ENCODE assay signal across 1 cellular context in the genomic region with DNA sequence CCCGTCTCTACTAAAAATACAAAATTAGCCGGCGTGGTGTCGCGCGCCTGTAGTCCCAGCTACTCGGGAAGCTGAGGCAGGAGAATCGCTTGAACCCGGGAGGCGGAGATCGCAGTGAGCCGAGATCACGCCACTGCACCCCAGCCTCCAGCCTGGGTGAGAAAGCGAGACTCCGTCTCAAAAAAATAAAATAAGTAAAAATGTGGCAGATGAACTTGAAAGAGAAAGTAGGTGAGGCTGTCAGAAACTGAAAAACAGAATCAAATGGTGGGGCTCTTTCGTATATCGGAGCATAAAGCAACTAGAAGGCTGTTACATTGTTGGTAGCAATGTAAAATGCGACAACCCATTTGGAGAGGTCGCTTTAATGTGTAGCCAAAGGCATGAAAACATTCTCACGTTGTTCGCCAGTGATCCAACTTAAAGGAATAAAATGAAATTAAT.
TF ChIP-seq lines count a peak whose summit lies in the region.

No MANE protein-coding gene starts in this region.

TF ChIP-seq in K562, 482 proteins besides CTCF, POLR2A, EP300 and RAD21 (continued from another document and continues in another):
- TF ChIP-seq ZNF318 (IDR thresholded peaks at IDR 0.05; ENCODE audit: borderline replicate concordance in 1 of 2, low read depth in 1 of 2) (0 out of 4 replicates have a peak, but pooled peaks of 1 of the 2 experiments have one; percentile 3), TGIF2 (CRISPR knock-in tag; IDR thresholded peaks at IDR 0.05) (no peak), ZEB2 (IDR thresholded peaks at IDR 0.05) (no peak), HIVEP1 (CRISPR knock-in tag; IDR thresholded peaks at IDR 0.05) (no peak), SAFB2 (IDR thresholded peaks at IDR 0.05; ENCODE audit: borderline replicate concordance, low read depth, low read length, severe bottlenecking) (no peak), KDM1A (IDR thresholded peaks at IDR 0.05) (peak; percentile 15 to 79; a peak in 3 of 4 replicates), NCOA2 (IDR thresholded peaks at IDR 0.05; ENCODE audit: partially characterized antibody in 2 of 2) (no peak), E4F1 (CRISPR knock-in tag; IDR thresholded peaks at IDR 0.05; ENCODE audit: borderline replicate concordance) (no peak), NFRKB (IDR thresholded peaks at IDR 0.05; ENCODE audit: low read depth) (peak; percentile 77), RBM34 (IDR thresholded peaks at IDR 0.05; ENCODE audit: borderline replicate concordance, insufficient read depth, low read length) (no peak), NFIX (CRISPR knock-in tag; IDR thresholded peaks at IDR 0.05; ENCODE audit: low read depth) (no peak), STAT5A (IDR thresholded peaks at IDR 0.05; ENCODE audit: borderline replicate concordance, low read length) (no peak), SMARCE1 (IDR thresholded peaks at IDR 0.05) (no peak), NCOA4 (IDR thresholded peaks at IDR 0.05; ENCODE audit: partially characterized antibody) (no peak), HES1 (IDR thresholded peaks at IDR 0.05; ENCODE audit: low read depth) (no peak), CUX1 (CRISPR knock-in tag; IDR thresholded peaks at IDR 0.05) (no peak), ILK (tag; IDR thresholded peaks at IDR 0.05; ENCODE audit: borderline replicate concordance, low read depth) (no peak), MECOM (CRISPR knock-in tag; IDR thresholded peaks at IDR 0.05) (no peak), ZNF695 (CRISPR knock-in tag; IDR thresholded peaks at IDR 0.05) (no peak), CEBPZ (IDR thresholded peaks at IDR 0.05; ENCODE audit: borderline replicate concordance, low read depth, low read length) (no peak), CEBPG (CRISPR knock-in tag; IDR thresholded peaks at IDR 0.05) (no peak), CEBPG (tag; conservative IDR thresholded peaks at IDR 0.05 in 1 of 2, IDR thresholded peaks at IDR 0.05 in 1 of 2) (peak; percentile 68 to 85)
